18 cellular contexts compared by ENCODE assay signal in the genomic region with DNA sequence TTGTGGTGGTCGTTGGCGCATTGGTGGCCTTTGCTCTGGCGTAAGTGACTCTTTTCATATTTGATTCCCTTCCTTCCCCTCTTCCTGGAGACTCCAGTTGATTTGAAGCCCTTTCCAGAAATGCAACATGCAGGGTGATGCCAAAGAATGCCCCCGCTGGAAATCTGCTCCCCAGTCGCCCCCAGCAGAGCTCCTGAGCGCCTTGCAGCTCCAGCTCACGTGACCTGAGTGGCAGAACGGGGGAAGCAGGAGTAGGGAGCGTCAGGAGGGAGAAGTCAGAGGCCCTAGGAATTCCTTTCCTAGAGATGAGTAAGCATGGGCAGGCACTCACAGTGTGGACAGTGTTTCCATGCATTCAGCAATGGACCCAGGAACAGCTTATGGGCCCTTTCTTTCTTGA.
DNase-seq lines count a peak whose midpoint lies in the region; ATAC-seq, FAIRE-seq and TF ChIP-seq lines count a peak whose summit lies in the region.
"Had no signal": no experiment of that assay in that cellular context is flagged by ENCODE, and none has a peak within 500 bp of the region (broad histone marks: within the 10 kb centered on the region; RNA-seq: fewer than 3 reads in every experiment).

No MANE protein-coding gene starts in this region.

- H3K36me3 ChIP-seq in K562 (ENCODE audit: control insufficient read depth, insufficient read depth, low read length) = no peaks in the 10 kb centered on the region

- no peak overlapping the region for H3K9ac ChIP-seq in K562 (ENCODE audit: insufficient read depth in 1 of 2, low read depth in 2 of 2, low read length in 2 of 2)

- H3K9me1 ChIP-seq in K562 (ENCODE audit: control insufficient read depth, insufficient read depth, low read length) = no peaks in the 10 kb centered on the region

- H3K4me2 ChIP-seq in K562 (ENCODE audit: insufficient read depth, low read length) = no peak overlapping the region
- H3K4me2 ChIP-seq: GM23338 had no signal

- BruUV-seq in K562 (replicated peaks; lab: Mats Ljungman, UMichigan) = no TSS peak

- H3K9me3 ChIP-seq in K562 (replicated peaks; ENCODE audit: control insufficient read depth, insufficient read depth, low read depth, low read length) = no peaks in the 10 kb centered on the region
- H3K9me3 ChIP-seq: Caco-2 had no signal

- H2AFZ ChIP-seq in K562 (ENCODE audit: low read depth, low read length) = no peak overlapping the region
- H2AFZ ChIP-seq: GM23338 had no signal

- no peak for ATAC-seq in K562
- ATAC-seq in Right ventricle myocardium superior (ENCODE audit: poor library complexity) = no peak
- ATAC-seq in left ventricle myocardium superior = no peak
- no peak for ATAC-seq in HG02852 (IDR thresholded peaks at IDR 0.05; ENCODE audit: unreplicated experiment)
- ATAC-seq: GM23338 had no signal

- TF ChIP-seq RAD21 in Ishikawa (IDR thresholded peaks at IDR 0.05; ENCODE audit: low read depth) (no peak), K562 (CRISPR knock-in tag; conservative IDR thresholded peaks at IDR 0.05 in 1 of 2, IDR thresholded peaks at IDR 0.05 in 1 of 2) (no peak)

- H3K4me3 ChIP-seq in K562 = no peak overlapping the region
- H3K4me3 ChIP-seq: GM23338 had no signal

- no peaks in the 10 kb centered on the region; the same call in 1 of the 2 replicates for H4K20me1 ChIP-seq in K562 (replicated peaks; ENCODE audit: control insufficient read depth, insufficient read depth, low read length)

- FAIRE-seq in K562 (lab: Jason Lieb, UNC) = no peak
- FAIRE-seq: D721Med, H54, HTR-8/SVneo had no signal

- POLR2A ChIA-PET in K562 (lab: Yijun Ruan, JAX) = no interaction called here

- TF ChIP-seq POLR2A in K562 (conservative IDR thresholded peaks at IDR 0.05) = no peak

- peaks cover 0 to 23% of the 10 kb centered on the region in 2 experiments; a peak in 2 of 5 replicates for H3K27me3 ChIP-seq in K562 (ENCODE audit: control insufficient read depth in 2 of 2, insufficient read depth in 2 of 2, low read length in 2 of 2)

- intact Hi-C loops in K562 (cut with micrococcal nuclease) = loop anchor here (5.0 kb wide), 1 partner anchor 178 kb away; no protein-coding TSS in a partner anchor
- intact Hi-C loops in Right ventricle myocardium superior (cut with DNase I) = no loop called here
- intact Hi-C loops in left ventricle myocardium superior (cut with micrococcal nuclease) = no loop called here

- in situ Hi-C loops in K562 (cut with MboI) = no loop called here

- CTCF ChIA-PET in K562 (lab: Yijun Ruan, JAX; ENCODE audit: low intra/inter-chr PET ratio) = no interaction called here

- no peak overlapping the region for H3K27ac ChIP-seq in K562 (ENCODE audit: extremely low read depth, low read depth, low read length)
- H3K27ac ChIP-seq: C4-2B, HL-60 had no signal

- H3K79me2 ChIP-seq in K562 (ENCODE audit: control insufficient read depth, insufficient read depth, low read length) = no peaks in the 10 kb centered on the region

- no peak for TF ChIP-seq CTCF in K562 (IDR thresholded peaks at IDR 0.05 in 2 of 3, conservative IDR thresholded peaks at IDR 0.05 in 1 of 3; ENCODE audit: insufficient read depth in 2 of 3, low read depth in 1 of 3, low read length in 3 of 3)

- 0% methylated on average over 9 of the region's 9 CpGs for WGBS in K562 (ENCODE audit: insufficient coverage, low coverage, missing lambda C conversion rate)

- DNase-seq in K562 (ENCODE audit: extremely low read depth in 1 of 4, low spot score in 3 of 4) (no peak), kidney tubule cell (ENCODE audit: low spot score) (peak; percentile 15), Right ventricle myocardium superior (no peak), left ventricle myocardium superior (no peak)
- DNase-seq: ACHN; Caco-2; CD4-positive, alpha-beta T cell; GDM1; HCEC 1CT; IMR-90 had no signal

- peaks cover 0 to 4% of the 10 kb centered on the region in 2 experiments; a peak in 1 of 5 replicates for H3K4me1 ChIP-seq in K562 (replicated peaks in 1 of 2; ENCODE audit: control insufficient read depth in 2 of 2, insufficient read depth in 2 of 2, low read length in 2 of 2)
- H3K4me1 ChIP-seq: Caco-2 had no signal

- TF ChIP-seq EP300 in Ishikawa (IDR thresholded peaks at IDR 0.05; ENCODE audit: borderline replicate concordance) (no peak), K562 (IDR thresholded peaks at IDR 0.05; ENCODE audit: low read length) (no peak)

TF ChIP-seq in Ishikawa, 13 proteins besides CTCF, POLR2A, EP300 and RAD21:
- TF ChIP-seq FOXM1 (IDR thresholded peaks at IDR 0.05; ENCODE audit: borderline replicate concordance, low read depth) = no peak
- TF ChIP-seq, protein P1, sequence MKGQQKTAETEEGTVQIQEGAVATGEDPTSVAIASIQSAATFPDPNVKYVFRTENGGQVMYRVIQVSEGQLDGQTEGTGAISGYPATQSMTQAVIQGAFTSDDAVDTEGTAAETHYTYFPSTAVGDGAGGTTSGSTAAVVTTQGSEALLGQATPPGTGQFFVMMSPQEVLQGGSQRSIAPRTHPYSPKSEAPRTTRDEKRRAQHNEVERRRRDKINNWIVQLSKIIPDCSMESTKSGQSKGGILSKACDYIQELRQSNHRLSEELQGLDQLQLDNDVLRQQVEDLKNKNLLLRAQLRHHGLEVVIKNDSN (IDR thresholded peaks at IDR 0.05) = peak; percentile 32; the same call in 1 of the 2 replicates
TF ChIP-seq in Ishikawa: peak in this region for 1.

TF ChIP-seq in K562, 482 proteins besides CTCF, POLR2A, EP300 and RAD21:
- no peak for TF ChIP-seq ZNF699 (CRISPR knock-in tag; IDR thresholded peaks at IDR 0.05; ENCODE audit: insufficient replicate concordance)
- TF ChIP-seq, protein P2, sequence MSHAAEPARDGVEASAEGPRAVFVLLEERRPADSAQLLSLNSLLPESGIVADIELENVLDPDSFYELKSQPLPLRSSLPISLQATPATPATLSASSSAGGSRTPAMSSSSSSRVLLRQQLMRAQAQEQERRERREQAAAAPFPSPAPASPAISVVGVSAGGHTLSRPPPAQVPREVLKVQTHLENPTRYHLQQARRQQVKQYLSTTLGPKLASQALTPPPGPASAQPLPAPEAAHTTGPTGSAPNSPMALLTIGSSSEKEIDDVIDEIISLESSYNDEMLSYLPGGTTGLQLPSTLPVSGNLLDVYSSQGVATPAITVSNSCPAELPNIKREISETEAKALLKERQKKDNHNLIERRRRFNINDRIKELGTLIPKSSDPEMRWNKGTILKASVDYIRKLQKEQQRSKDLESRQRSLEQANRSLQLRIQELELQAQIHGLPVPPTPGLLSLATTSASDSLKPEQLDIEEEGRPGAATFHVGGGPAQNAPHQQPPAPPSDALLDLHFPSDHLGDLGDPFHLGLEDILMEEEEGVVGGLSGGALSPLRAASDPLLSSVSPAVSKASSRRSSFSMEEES (CRISPR knock-in tag; IDR thresholded peaks at IDR 0.05) = peak; percentile 35
- TF ChIP-seq NFIC (IDR thresholded peaks at IDR 0.05) = no peak
